ENCODE assay signal across 20 cellular contexts in genomic region chr15:75325922-75326321, GRCh38. TPM values are rescaled to one million over a fixed set of nuclear protein-coding genes. Genes with fewer than 3 reads are reported as not detected.
DNase-seq lines count a peak whose midpoint lies in the region; ATAC-seq, FAIRE-seq and TF ChIP-seq lines count a peak whose summit lies in the region.
"Had no signal": no experiment of that assay in that cellular context is flagged by ENCODE, and none has a peak within 500 bp of the region (broad histone marks: within the 10 kb centered on the region; RNA-seq: fewer than 3 reads in every experiment).

No MANE protein-coding gene starts in this region.

- H3K36me3 ChIP-seq in HepG2 (replicated peaks in 1 of 2; ENCODE audit: control insufficient read depth in 1 of 2, insufficient read depth in 2 of 2, low read length in 2 of 2) (no peaks in the 10 kb centered on the region), right lobe of liver (no peaks in the 10 kb centered on the region), K562 (ENCODE audit: control insufficient read depth, insufficient read depth, low read length) (no peaks in the 10 kb centered on the region)

- intact Hi-C loops in HepG2 (cut with micrococcal nuclease; ENCODE audit: unreplicated experiment) = no loop called here
- intact Hi-C loops in right lobe of liver (cut with DNase I) = no loop called here
- intact Hi-C loops in K562 (cut with micrococcal nuclease) = no loop called here

- H4K20me1 ChIP-seq in HepG2 (ENCODE audit: insufficient read depth, low read length) (no peaks in the 10 kb centered on the region), K562 (replicated peaks; ENCODE audit: control insufficient read depth, insufficient read depth, low read length) (no peaks in the 10 kb centered on the region; the same call in 1 of the 2 replicates)

- ATAC-seq in HepG2 (no peak), right lobe of liver (no peak), K562 (peak; percentile 53; the same call in 1 of the 3 replicates)

- H2AFZ ChIP-seq in HepG2 (ENCODE audit: low read length) (no peak overlapping the region), K562 (ENCODE audit: low read depth, low read length) (no peak overlapping the region)
- H2AFZ ChIP-seq: GM23248 had no signal

- POLR2A ChIA-PET in HepG2 (lab: Yijun Ruan, JAX) (no interaction called here), K562 (lab: Yijun Ruan, JAX) (no interaction called here)

- no peak for DNase-seq in HepG2 (ENCODE audit: low spot score)
- no peak for DNase-seq in right lobe of liver
- no peak for DNase-seq in K562 (ENCODE audit: extremely low read depth in 1 of 4, low spot score in 3 of 4)
- DNase-seq in 8988T = no peak
- DNase-seq in medulla oblongata (ENCODE audit: extremely low spot score) = no peak
- DNase-seq: C1 segment of cervical spinal cord; Calu3; CD4-positive, alpha-beta memory T cell; COR-L47; DMS53; DMS79 treated with DMSO at 0.1 percent for 48 hours; GM23248; H7; HCEC 1CT had no signal

- H3K9me3 ChIP-seq in HepG2 (ENCODE audit: low read length) (no peaks in the 10 kb centered on the region), right lobe of liver (no peaks in the 10 kb centered on the region), K562 (replicated peaks; ENCODE audit: control insufficient read depth, insufficient read depth, low read depth, low read length) (no peaks in the 10 kb centered on the region)

- peaks cover 23% of the 10 kb centered on the region for H3K4me1 ChIP-seq in HepG2 (ENCODE audit: insufficient read depth, low read length)
- no peaks in the 10 kb centered on the region for H3K4me1 ChIP-seq in right lobe of liver
- H3K4me1 ChIP-seq in K562 (replicated peaks in 1 of 2; ENCODE audit: control insufficient read depth in 2 of 2, insufficient read depth in 2 of 2, low read length in 2 of 2) = peaks cover 0 to 3% of the 10 kb centered on the region in 2 experiments; a peak in 1 of 5 replicates

- BruUV-seq in HepG2 (replicated peaks; lab: Mats Ljungman, UMichigan) (no TSS peak), K562 (replicated peaks; lab: Mats Ljungman, UMichigan) (no TSS peak)

- H3K9ac ChIP-seq in HepG2 (ENCODE audit: insufficient read depth, low read depth, low read length) (no peak overlapping the region), K562 (ENCODE audit: insufficient read depth in 1 of 2, low read depth in 2 of 2, low read length in 2 of 2) (no peak overlapping the region)
- H3K9ac ChIP-seq: GM23248 had no signal

- H3K9me1 ChIP-seq in K562 (ENCODE audit: control insufficient read depth, insufficient read depth, low read length) = no peaks in the 10 kb centered on the region

- no peak for TF ChIP-seq CTCF in HepG2 (CRISPR knock-in tag; IDR thresholded peaks at IDR 0.05)
- no peak for TF ChIP-seq CTCF in right lobe of liver (IDR thresholded peaks at IDR 0.05)
- TF ChIP-seq CTCF in K562 (IDR thresholded peaks at IDR 0.05 in 2 of 3, conservative IDR thresholded peaks at IDR 0.05 in 1 of 3; ENCODE audit: insufficient read depth in 2 of 3, low read depth in 1 of 3, low read length in 3 of 3) = no peak

- H3K4me3 ChIP-seq in HepG2 (replicated peaks in 1 of 3; ENCODE audit: insufficient read depth in 1 of 3, low read depth in 2 of 3, low read length in 3 of 3) = no peak overlapping the region
- no peak overlapping the region for H3K4me3 ChIP-seq in right lobe of liver
- no peak overlapping the region for H3K4me3 ChIP-seq in K562
- H3K4me3 ChIP-seq: GM23248 had no signal

- no peak for TF ChIP-seq POLR2A in HepG2 (IDR thresholded peaks at IDR 0.05; ENCODE audit: insufficient read depth in 1 of 2, low read depth in 2 of 2, low read length in 2 of 2)
- TF ChIP-seq POLR2A in right lobe of liver (IDR thresholded peaks at IDR 0.05) = no peak
- no peak for TF ChIP-seq POLR2A in K562 (conservative IDR thresholded peaks at IDR 0.05)

- H3K27me3 ChIP-seq in HepG2 (ENCODE audit: control insufficient read depth in 1 of 2, insufficient read depth in 2 of 2, low read length in 2 of 2) (peaks cover 0 to 6% of the 10 kb centered on the region in 2 experiments; a peak in 2 of 5 replicates), right lobe of liver (no peaks in the 10 kb centered on the region), K562 (ENCODE audit: control insufficient read depth in 2 of 2, insufficient read depth in 2 of 2, low read length in 2 of 2) (peaks cover 0 to 3% of the 10 kb centered on the region in 2 experiments; a peak in 2 of 5 replicates)

- CTCF ChIA-PET in HepG2 (lab: Yijun Ruan, JAX; ENCODE audit: low intra/inter-chr PET ratio, low total read pairs) = no interaction called here
- CTCF ChIA-PET in K562 (lab: Yijun Ruan, JAX; ENCODE audit: low intra/inter-chr PET ratio) = no interaction called here

- no peak for FAIRE-seq in HepG2 (lab: Jason Lieb, UNC)
- no peak for FAIRE-seq in K562 (lab: Jason Lieb, UNC)
- FAIRE-seq: G401.6, GM12892, H1 had no signal

- TF ChIP-seq EP300 in HepG2 (IDR thresholded peaks at IDR 0.05; ENCODE audit: low read depth in 2 of 2, low read length in 2 of 2) = no peak
- TF ChIP-seq EP300 in HepG2 (CRISPR knock-in tag; IDR thresholded peaks at IDR 0.05; ENCODE audit: borderline replicate concordance) = no peak
- no peak for TF ChIP-seq EP300 in K562 (IDR thresholded peaks at IDR 0.05; ENCODE audit: low read length)

- H3K4me2 ChIP-seq in HepG2 (ENCODE audit: low read depth, low read length) = no peak overlapping the region
- no peak overlapping the region for H3K4me2 ChIP-seq in K562 (ENCODE audit: insufficient read depth, low read length)

- H3K79me2 ChIP-seq in HepG2 (ENCODE audit: insufficient read depth, low read length) = no peaks in the 10 kb centered on the region
- H3K79me2 ChIP-seq in K562 (ENCODE audit: control insufficient read depth, insufficient read depth, low read length) = no peaks in the 10 kb centered on the region

- in situ Hi-C loops in HepG2 (cut with HindIII; ENCODE audit: extremely low pct_ligation_motif_present, low pct_unique_long_range_greater_than_20kb) = no loop called here
- in situ Hi-C loops in K562 (cut with MboI) = loop anchor here (10.0 kb wide), 1 partner anchor 789 kb away; no protein-coding TSS in a partner anchor

- 42% methylated on average over 4 of the region's 4 CpGs for WGBS in HepG2 (ENCODE audit: low lambda C conversion rate)
- WGBS in right lobe of liver (ENCODE audit: insufficient coverage, low coverage, low lambda C conversion rate, missing lambda C conversion rate) = 89% methylated on average over 4 of the region's 4 CpGs
- 52% methylated on average over 4 of the region's 4 CpGs for WGBS in K562 (ENCODE audit: insufficient coverage, low coverage, missing lambda C conversion rate)

- H3K27ac ChIP-seq in HepG2 (ENCODE audit: extremely low read length, insufficient read depth, low read length) (no peak overlapping the region), right lobe of liver (no peak overlapping the region), K562 (ENCODE audit: extremely low read depth, low read depth, low read length) (no peak overlapping the region)
- H3K27ac ChIP-seq: GM23248 had no signal

- TF ChIP-seq RAD21 in HepG2 (CRISPR knock-in tag; IDR thresholded peaks at IDR 0.05) = no peak
- TF ChIP-seq RAD21 in K562 (CRISPR knock-in tag; conservative IDR thresholded peaks at IDR 0.05 in 1 of 2, IDR thresholded peaks at IDR 0.05 in 1 of 2) = no peak

RNA-seq across cellular contexts. Expression of gene COMMD4, which starts 9.9 kb away (rescaled TPM):
- total RNA-seq in HepG2 (2016; rRNA removed; fragmentation: Illumina TruSeq; extraction: Trizol) (89.9 and 106 TPM in 2 replicates), right lobe of liver (10 to 100 TPM; 25.6 to 57.0 (median 41.6) TPM), K562 (2014; rRNA removed) (137 and 140 TPM in 2 replicates), K562 (2014; rRNA removed; fragmentation: Illumina TruSeq; extraction: Trizol) (35.6 and 50.0 TPM in 2 replicates), K562 (2015; rRNA removed; fragmentation: Illumina TruSeq; extraction: Trizol) (63.2 and 63.9 TPM in 2 replicates), K562 (2021) (104 and 112 TPM in 2 replicates)
- total RNA-seq in HepG2 (2016; cell fraction: cytosol; rRNA removed; fragmentation: Illumina TruSeq; extraction: Trizol; ENCODE audit: low read depth) = 17.5 and 17.7 TPM in 2 replicates
- total RNA-seq in HepG2 (2016; cell fraction: insoluble cytoplasmic fraction; rRNA removed; fragmentation: Illumina TruSeq; extraction: Trizol) = 89.8 and 123 TPM in 2 replicates
- total RNA-seq in HepG2 (2016; cell fraction: membrane; rRNA removed; fragmentation: Illumina TruSeq; extraction: Trizol) = 25.0 and 27.3 TPM in 2 replicates
- 47.4 and 48.2 TPM in 2 replicates for total RNA-seq in HepG2 (2016; cell fraction: nucleus; rRNA removed; fragmentation: Illumina TruSeq; extraction: Trizol)
- polyA plus RNA-seq in HepG2 (2011; rRNA removed) (45.8 and 48.8 TPM in 2 replicates), K562 (2011; rRNA removed) (77.1 and 77.6 TPM in 2 replicates), K562 (2014; fragmentation: Illumina TruSeq; extraction: Trizol) (43.9 and 64.1 TPM in 2 replicates), K562 (2014; fragmentation: Nextera tagmentation; extraction: Ambion mirVana) (10 to 100 TPM; 20.4 to 39.2 TPM), K562 (2014; rRNA removed) (124 and 138 TPM in 2 replicates)
- polyA plus RNA-seq in HepG2 (2011; cell fraction: cytosol; rRNA removed) = 65.2 and 112 TPM in 2 replicates
- 131 and 137 TPM in 2 replicates for polyA plus RNA-seq in HepG2 (2011; cell fraction: nucleus; rRNA removed)
- polyA plus RNA-seq in HepG2 (2012) = 24.2 and 36.2 TPM in 2 replicates
- polyA plus RNA-seq in HepG2 (2016; cell fraction: cytosol; fragmentation: Illumina TruSeq; extraction: Trizol; ENCODE audit: low read depth) = 18.7 and 20.0 TPM in 2 replicates
- polyA plus RNA-seq in HepG2 (2016; cell fraction: insoluble cytoplasmic fraction; fragmentation: Illumina TruSeq; extraction: Trizol; ENCODE audit: low read depth) = 103 and 109 TPM in 2 replicates
- polyA plus RNA-seq in HepG2 (2016; cell fraction: membrane; fragmentation: Illumina TruSeq; extraction: Trizol; ENCODE audit: low read depth) = 24.2 and 25.0 TPM in 2 replicates
- polyA plus RNA-seq in HepG2 (2016; cell fraction: nucleus; fragmentation: Illumina TruSeq; extraction: Trizol; ENCODE audit: insufficient read depth, low read depth) = 99.3 and 104 TPM in 2 replicates
- polyA minus RNA-seq in HepG2 (2011; rRNA and poly(A)+ RNA removed; ENCODE audit: low replicate concordance) = 34.3 and 108 TPM in 2 replicates
- 10.2 and 20.8 TPM in 2 replicates for polyA minus RNA-seq in HepG2 (2011; cell fraction: cytosol; rRNA and poly(A)+ RNA removed)
- 8.6 and 10.4 TPM in 2 replicates for polyA minus RNA-seq in HepG2 (2011; cell fraction: nucleus; rRNA and poly(A)+ RNA removed)
- total RNA-seq in K562 (2011; cell fraction: chromatin; rRNA removed; ENCODE audit: low replicate concordance) = 37.7 and 74.6 TPM in 2 replicates
- total RNA-seq in K562 (2011; cell fraction: nucleolus; rRNA removed) = 69.5 and 77.8 TPM in 2 replicates
- total RNA-seq in K562 (2011; cell fraction: nucleoplasm; rRNA removed) = 44.1 and 45.0 TPM in 2 replicates
- polyA plus RNA-seq in K562 (2011; cell fraction: cytosol; rRNA removed) = 125 and 225 TPM in 2 replicates
- 190 and 266 TPM in 2 replicates for polyA plus RNA-seq in K562 (2011; cell fraction: nucleus; rRNA removed)
- 85.8 and 110 TPM in 2 replicates for polyA plus RNA-seq in K562 (2012)
- 19.7 and 25.0 TPM in 2 replicates for polyA minus RNA-seq in K562 (2011; rRNA and poly(A)+ RNA removed)
- polyA minus RNA-seq in K562 (2011; cell fraction: cytosol; rRNA and poly(A)+ RNA removed) = 25.5 and 34.4 TPM in 2 replicates
- 14.5 and 15.6 TPM in 2 replicates for polyA minus RNA-seq in K562 (2011; cell fraction: nucleus; rRNA and poly(A)+ RNA removed)

RNA-seq across cellular contexts. Expression of gene NEIL1, which starts 20.9 kb away (rescaled TPM):
- 3.7 and 10.4 TPM in 2 replicates for total RNA-seq in HepG2 (2016; rRNA removed; fragmentation: Illumina TruSeq; extraction: Trizol)
- total RNA-seq in HepG2 (2016; cell fraction: cytosol; rRNA removed; fragmentation: Illumina TruSeq; extraction: Trizol; ENCODE audit: low read depth) = 1.4 and 1.7 TPM in 2 replicates
- 3.3 and 9.7 TPM in 2 replicates for total RNA-seq in HepG2 (2016; cell fraction: insoluble cytoplasmic fraction; rRNA removed; fragmentation: Illumina TruSeq; extraction: Trizol)
- 1.2 and 1.6 TPM in 2 replicates for total RNA-seq in HepG2 (2016; cell fraction: membrane; rRNA removed; fragmentation: Illumina TruSeq; extraction: Trizol)
- 11.2 and 13.2 TPM in 2 replicates for total RNA-seq in HepG2 (2016; cell fraction: nucleus; rRNA removed; fragmentation: Illumina TruSeq; extraction: Trizol)
- 15.5 and 20.8 TPM in 2 replicates for polyA plus RNA-seq in HepG2 (2011; rRNA removed)
- polyA plus RNA-seq in HepG2 (2011; cell fraction: cytosol; rRNA removed) = 2.3 and 5.2 TPM in 2 replicates
- 173 and 186 TPM in 2 replicates for polyA plus RNA-seq in HepG2 (2011; cell fraction: nucleus; rRNA removed)
- 12.7 and 12.8 TPM in 2 replicates for polyA plus RNA-seq in HepG2 (2012)
- 0.59 and 0.62 TPM in 2 replicates for polyA plus RNA-seq in HepG2 (2016; cell fraction: cytosol; fragmentation: Illumina TruSeq; extraction: Trizol; ENCODE audit: low read depth)
- polyA plus RNA-seq in HepG2 (2016; cell fraction: insoluble cytoplasmic fraction; fragmentation: Illumina TruSeq; extraction: Trizol; ENCODE audit: low read depth) = 2.5 and 3.3 TPM in 2 replicates
- 0.81 and 1.0 TPM in 2 replicates for polyA plus RNA-seq in HepG2 (2016; cell fraction: membrane; fragmentation: Illumina TruSeq; extraction: Trizol; ENCODE audit: low read depth)
- 42.4 and 44.3 TPM in 2 replicates for polyA plus RNA-seq in HepG2 (2016; cell fraction: nucleus; fragmentation: Illumina TruSeq; extraction: Trizol; ENCODE audit: insufficient read depth, low read depth)
- polyA minus RNA-seq in HepG2 (2011; rRNA and poly(A)+ RNA removed; ENCODE audit: low replicate concordance) = 3.1 and 11.3 TPM in 2 replicates
- polyA minus RNA-seq in HepG2 (2011; cell fraction: cytosol; rRNA and poly(A)+ RNA removed) = 2.1 and 3.2 TPM in 2 replicates
- 13.9 and 19.4 TPM in 2 replicates for polyA minus RNA-seq in HepG2 (2011; cell fraction: nucleus; rRNA and poly(A)+ RNA removed)
- total RNA-seq in right lobe of liver = 10 to 100 TPM; 16.6 to 32.7 (median 23.7) TPM
- 11.2 and 20.7 TPM in 2 replicates for total RNA-seq in K562 (2011; cell fraction: chromatin; rRNA removed; ENCODE audit: low replicate concordance)
- total RNA-seq in K562 (2011; cell fraction: nucleolus; rRNA removed) = 8.3 and 11.8 TPM in 2 replicates
- total RNA-seq in K562 (2011; cell fraction: nucleoplasm; rRNA removed) = 11.4 and 13.4 TPM in 2 replicates
- 2.5 and 3.2 TPM in 2 replicates for total RNA-seq in K562 (2014; rRNA removed)
- total RNA-seq in K562 (2014; rRNA removed; fragmentation: Illumina TruSeq; extraction: Trizol) = 0.80 and 1.4 TPM in 2 replicates
- 1.6 and 2.4 TPM in 2 replicates for total RNA-seq in K562 (2015; rRNA removed; fragmentation: Illumina TruSeq; extraction: Trizol)
- 3.7 and 4.9 TPM in 2 replicates for total RNA-seq in K562 (2021)
- 4.3 and 6.1 TPM in 2 replicates for polyA plus RNA-seq in K562 (2011; rRNA removed)
- 3.5 and 5.2 TPM in 2 replicates for polyA plus RNA-seq in K562 (2011; cell fraction: cytosol; rRNA removed)
- polyA plus RNA-seq in K562 (2011; cell fraction: nucleus; rRNA removed) = 46.3 and 51.2 TPM in 2 replicates
- 5.2 and 14.4 TPM in 2 replicates for polyA plus RNA-seq in K562 (2012)
- 1.7 and 3.1 TPM in 2 replicates for polyA plus RNA-seq in K562 (2014; fragmentation: Illumina TruSeq; extraction: Trizol)
- under 1 TPM; 0.14 to 0.28 TPM for polyA plus RNA-seq in K562 (2014; fragmentation: Nextera tagmentation; extraction: Ambion mirVana)
- polyA plus RNA-seq in K562 (2014; rRNA removed) = 4.0 and 7.1 TPM in 2 replicates
- 0.32 and 1.8 TPM in 2 replicates for polyA minus RNA-seq in K562 (2011; rRNA and poly(A)+ RNA removed)
- 1.5 TPM in 1 of 2 replicates, not detected in the other for polyA minus RNA-seq in K562 (2011; cell fraction: cytosol; rRNA and poly(A)+ RNA removed)
- polyA minus RNA-seq in K562 (2011; cell fraction: nucleus; rRNA and poly(A)+ RNA removed) = 7.0 and 9.9 TPM in 2 replicates

RNA-seq across cellular contexts. Expression of gene MAN2C1, which starts 42.5 kb away (rescaled TPM):
- total RNA-seq in HepG2 (2016; rRNA removed; fragmentation: Illumina TruSeq; extraction: Trizol) (19.5 and 71.0 TPM in 2 replicates), right lobe of liver (100 to 1,000 TPM in 1 of 6 experiments, 10 to 100 TPM in 5; 45.4 to 120 (median 79.1) TPM), K562 (2014; rRNA removed) (57.9 and 67.5 TPM in 2 replicates), K562 (2014; rRNA removed; fragmentation: Illumina TruSeq; extraction: Trizol) (27.9 and 31.6 TPM in 2 replicates), K562 (2015; rRNA removed; fragmentation: Illumina TruSeq; extraction: Trizol) (40.2 and 42.5 TPM in 2 replicates), K562 (2021) (113 and 120 TPM in 2 replicates)
- total RNA-seq in HepG2 (2016; cell fraction: cytosol; rRNA removed; fragmentation: Illumina TruSeq; extraction: Trizol; ENCODE audit: low read depth) = 22.6 and 23.0 TPM in 2 replicates
- total RNA-seq in HepG2 (2016; cell fraction: insoluble cytoplasmic fraction; rRNA removed; fragmentation: Illumina TruSeq; extraction: Trizol) = 18.6 and 68.6 TPM in 2 replicates
- total RNA-seq in HepG2 (2016; cell fraction: membrane; rRNA removed; fragmentation: Illumina TruSeq; extraction: Trizol) = 13.2 and 14.6 TPM in 2 replicates
- total RNA-seq in HepG2 (2016; cell fraction: nucleus; rRNA removed; fragmentation: Illumina TruSeq; extraction: Trizol) = 97.9 and 121 TPM in 2 replicates
- polyA plus RNA-seq in HepG2 (2011; rRNA removed) (62.6 and 75.6 TPM in 2 replicates), K562 (2011; rRNA removed) (39.9 and 91.5 TPM in 2 replicates), K562 (2014; fragmentation: Illumina TruSeq; extraction: Trizol) (38.4 and 56.1 TPM in 2 replicates), K562 (2014; fragmentation: Nextera tagmentation; extraction: Ambion mirVana) (1 to 10 TPM; 2.0 TPM), K562 (2014; rRNA removed) (101 and 141 TPM in 2 replicates)
- polyA plus RNA-seq in HepG2 (2011; cell fraction: cytosol; rRNA removed) = 13.2 and 22.4 TPM in 2 replicates
- 865 and 1,137 TPM in 2 replicates for polyA plus RNA-seq in HepG2 (2011; cell fraction: nucleus; rRNA removed)
- 75.9 and 76.2 TPM in 2 replicates for polyA plus RNA-seq in HepG2 (2012)
- 1.8 and 2.8 TPM in 2 replicates for polyA plus RNA-seq in HepG2 (2016; cell fraction: cytosol; fragmentation: Illumina TruSeq; extraction: Trizol; ENCODE audit: low read depth)
- 13.7 and 14.4 TPM in 2 replicates for polyA plus RNA-seq in HepG2 (2016; cell fraction: insoluble cytoplasmic fraction; fragmentation: Illumina TruSeq; extraction: Trizol; ENCODE audit: low read depth)
- polyA plus RNA-seq in HepG2 (2016; cell fraction: membrane; fragmentation: Illumina TruSeq; extraction: Trizol; ENCODE audit: low read depth) = 3.1 and 3.3 TPM in 2 replicates
- 278 and 324 TPM in 2 replicates for polyA plus RNA-seq in HepG2 (2016; cell fraction: nucleus; fragmentation: Illumina TruSeq; extraction: Trizol; ENCODE audit: insufficient read depth, low read depth)
- 124 and 148 TPM in 2 replicates for polyA minus RNA-seq in HepG2 (2011; rRNA and poly(A)+ RNA removed; ENCODE audit: low replicate concordance)
- polyA minus RNA-seq in HepG2 (2011; cell fraction: cytosol; rRNA and poly(A)+ RNA removed) = 16.0 and 22.9 TPM in 2 replicates
- 169 and 181 TPM in 2 replicates for polyA minus RNA-seq in HepG2 (2011; cell fraction: nucleus; rRNA and poly(A)+ RNA removed)
- total RNA-seq in K562 (2011; cell fraction: chromatin; rRNA removed; ENCODE audit: low replicate concordance) = 633 and 1,544 TPM in 2 replicates
- 797 and 878 TPM in 2 replicates for total RNA-seq in K562 (2011; cell fraction: nucleolus; rRNA removed)
- total RNA-seq in K562 (2011; cell fraction: nucleoplasm; rRNA removed) = 564 and 599 TPM in 2 replicates
- 30.2 and 49.4 TPM in 2 replicates for polyA plus RNA-seq in K562 (2011; cell fraction: cytosol; rRNA removed)
- 857 and 879 TPM in 2 replicates for polyA plus RNA-seq in K562 (2011; cell fraction: nucleus; rRNA removed)
- 81.4 and 162 TPM in 2 replicates for polyA plus RNA-seq in K562 (2012)
- 29.4 and 33.9 TPM in 2 replicates for polyA minus RNA-seq in K562 (2011; rRNA and poly(A)+ RNA removed)
- polyA minus RNA-seq in K562 (2011; cell fraction: cytosol; rRNA and poly(A)+ RNA removed) = 23.8 and 30.6 TPM in 2 replicates
- 176 and 218 TPM in 2 replicates for polyA minus RNA-seq in K562 (2011; cell fraction: nucleus; rRNA and poly(A)+ RNA removed)

RNA-seq across cellular contexts. Expression of gene GOLGA6D, which starts 43.3 kb away (rescaled TPM):
- total RNA-seq in HepG2 (2016; rRNA removed; fragmentation: Illumina TruSeq; extraction: Trizol) (not detected in 2 replicates), right lobe of liver (under 1 TPM in 5 of 6 experiments, not detected in 1; 0.12 to 0.49 (median 0.27) TPM), K562 (2014; rRNA removed) (not detected in 2 replicates), K562 (2014; rRNA removed; fragmentation: Illumina TruSeq; extraction: Trizol) (not detected in 2 replicates), K562 (2015; rRNA removed; fragmentation: Illumina TruSeq; extraction: Trizol) (not detected in 2 replicates), K562 (2021) (not detected in 2 replicates)
- total RNA-seq in HepG2 (2016; cell fraction: cytosol; rRNA removed; fragmentation: Illumina TruSeq; extraction: Trizol; ENCODE audit: low read depth) = not detected in 2 replicates
- total RNA-seq in HepG2 (2016; cell fraction: insoluble cytoplasmic fraction; rRNA removed; fragmentation: Illumina TruSeq; extraction: Trizol) = 0.04 TPM in 1 of 2 replicates, not detected in the other
- not detected in 2 replicates for total RNA-seq in HepG2 (2016; cell fraction: membrane; rRNA removed; fragmentation: Illumina TruSeq; extraction: Trizol)
- 0.13 TPM in 1 of 2 replicates, not detected in the other for total RNA-seq in HepG2 (2016; cell fraction: nucleus; rRNA removed; fragmentation: Illumina TruSeq; extraction: Trizol)
- polyA plus RNA-seq in HepG2 (2011; rRNA removed) (0.04 TPM in 1 of 2 replicates, not detected in the other), K562 (2011; rRNA removed) (not detected in 2 replicates), K562 (2014; fragmentation: Illumina TruSeq; extraction: Trizol) (not detected in 2 replicates), K562 (2014; fragmentation: Nextera tagmentation; extraction: Ambion mirVana) (not detected), K562 (2014; rRNA removed) (not detected in 2 replicates)
- not detected in 2 replicates for polyA plus RNA-seq in HepG2 (2011; cell fraction: cytosol; rRNA removed)
- 0.03 and 0.05 TPM in 2 replicates for polyA plus RNA-seq in HepG2 (2011; cell fraction: nucleus; rRNA removed)
- 0.13 and 0.15 TPM in 2 replicates for polyA plus RNA-seq in HepG2 (2012)
- polyA plus RNA-seq in HepG2 (2016; cell fraction: cytosol; fragmentation: Illumina TruSeq; extraction: Trizol; ENCODE audit: low read depth) = not detected in 2 replicates
- polyA plus RNA-seq in HepG2 (2016; cell fraction: insoluble cytoplasmic fraction; fragmentation: Illumina TruSeq; extraction: Trizol; ENCODE audit: low read depth) = not detected in 2 replicates
- polyA plus RNA-seq in HepG2 (2016; cell fraction: membrane; fragmentation: Illumina TruSeq; extraction: Trizol; ENCODE audit: low read depth) = not detected in 2 replicates
- polyA plus RNA-seq in HepG2 (2016; cell fraction: nucleus; fragmentation: Illumina TruSeq; extraction: Trizol; ENCODE audit: insufficient read depth, low read depth) = not detected in 2 replicates
- polyA minus RNA-seq in HepG2 (2011; rRNA and poly(A)+ RNA removed; ENCODE audit: low replicate concordance) = not detected in 2 replicates
- polyA minus RNA-seq in HepG2 (2011; cell fraction: cytosol; rRNA and poly(A)+ RNA removed) = not detected in 2 replicates
- polyA minus RNA-seq in HepG2 (2011; cell fraction: nucleus; rRNA and poly(A)+ RNA removed) = 0.12 and 0.13 TPM in 2 replicates
- not detected in 2 replicates for total RNA-seq in K562 (2011; cell fraction: chromatin; rRNA removed; ENCODE audit: low replicate concordance)
- not detected in 2 replicates for total RNA-seq in K562 (2011; cell fraction: nucleolus; rRNA removed)
- not detected in 2 replicates for total RNA-seq in K562 (2011; cell fraction: nucleoplasm; rRNA removed)
- polyA plus RNA-seq in K562 (2011; cell fraction: cytosol; rRNA removed) = not detected in 2 replicates
- polyA plus RNA-seq in K562 (2011; cell fraction: nucleus; rRNA removed) = not detected in 2 replicates
- polyA plus RNA-seq in K562 (2012) = not detected in 2 replicates
- not detected in 2 replicates for polyA minus RNA-seq in K562 (2011; rRNA and poly(A)+ RNA removed)
- not detected in 2 replicates for polyA minus RNA-seq in K562 (2011; cell fraction: cytosol; rRNA and poly(A)+ RNA removed)
- polyA minus RNA-seq in K562 (2011; cell fraction: nucleus; rRNA and poly(A)+ RNA removed) = not detected in 2 replicates
- total RNA-seq: A172; A673; Calu3; CD4-positive, alpha-beta memory T cell; GM23248 had no signal
- polyA plus RNA-seq: BJ; CD4-positive, alpha-beta memory T cell; GM23248 had no signal

Comparison
In these comparisons a context has a peak if more than half of its experiments do, and no peak if none do; other contexts are left out.
1. Of the 241 proteins assayed by ChIP-seq in both HepG2 and K562: peak only in HepG2: none; only in K562: none; in both: CEBPB and CEBPG; in neither: 238; mixed calls (peak in some experiments, not most) for 1.